ENCODE assay signal across 16 cellular contexts in the genomic region with DNA sequence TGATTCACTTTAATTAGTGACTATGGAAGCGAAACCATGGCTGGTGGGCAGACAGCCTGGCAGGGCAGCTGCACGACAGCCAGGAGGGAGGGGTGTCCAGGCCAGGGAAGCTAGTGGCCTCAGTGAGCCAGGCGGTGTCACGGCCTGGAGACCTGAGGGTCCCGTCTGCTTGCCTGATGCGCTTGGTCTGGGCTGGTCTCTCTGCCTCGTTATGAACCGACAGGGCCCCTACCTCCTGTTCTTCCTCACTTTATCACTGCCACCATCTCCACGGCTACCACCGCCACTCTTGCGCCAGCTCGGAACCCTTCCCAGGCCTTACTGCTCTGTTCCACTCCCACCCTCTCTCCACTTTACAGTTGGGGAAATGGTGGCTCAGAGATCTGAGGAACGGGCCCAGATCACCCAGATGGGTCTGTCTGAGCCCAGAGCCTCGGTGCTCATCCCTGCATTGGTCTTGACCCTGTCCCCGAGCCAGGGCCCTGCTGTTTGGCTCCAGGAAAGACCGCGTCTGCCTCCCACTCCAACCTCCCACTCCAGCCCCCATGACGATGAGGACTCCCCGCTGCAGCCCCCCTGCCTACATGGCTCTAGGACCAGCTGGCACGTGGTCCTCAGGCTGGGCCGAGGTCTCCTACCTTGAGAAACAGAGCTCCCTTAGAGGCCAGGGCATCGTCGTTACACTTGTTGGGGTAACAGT. TPM values are rescaled to one million over a fixed set of nuclear protein-coding genes. Genes with fewer than 3 reads are reported as not detected.
A peak's percentile ranks its signal among the peaks of the same experiment; 100 is the strongest.
DNase-seq lines count a peak whose midpoint lies in the region; ATAC-seq and TF ChIP-seq lines count a peak whose summit lies in the region.
"Had no signal": no experiment of that assay in that cellular context is flagged by ENCODE, and none has a peak within 500 bp of the region (broad histone marks: within the 10 kb centered on the region; RNA-seq: fewer than 3 reads in every experiment).

No MANE protein-coding gene starts in this region.

- H3K4me3 ChIP-seq in heart right ventricle (no peak overlapping the region), NB4 (ENCODE audit: low read depth, low read length) (no peak overlapping the region), thymus (ENCODE audit: low read length) (peak overlapping the region; percentile 62), ascending aorta (no peak overlapping the region)
- H3K4me3 ChIP-seq: skin epidermis, tibial artery had no signal

- peaks cover 0 to 20% (median 0%) of the 10 kb centered on the region in 9 donors for H3K4me1 ChIP-seq in heart right ventricle
- H3K4me1 ChIP-seq in thymus (ENCODE audit: control insufficient read depth, insufficient read depth, low read length) = peaks cover 47% of the 10 kb centered on the region
- H3K4me1 ChIP-seq in ascending aorta = no peaks in the 10 kb centered on the region
- H3K4me1 ChIP-seq: tibial artery had no signal

- peaks cover 39 to 54% of the 10 kb centered on the region in 2 donors for H3K4me1 Mint-ChIP-seq in effector memory CD8-positive, alpha-beta T cell (ENCODE audit: low read depth in 2 of 2)

- peaks cover 0 to 13% of the 10 kb centered on the region in 2 donors for H3K27me3 Mint-ChIP-seq in effector memory CD8-positive, alpha-beta T cell

- TF ChIP-seq CTCF in heart right ventricle (IDR thresholded peaks at IDR 0.05) (no peak), NB4 (IDR thresholded peaks at IDR 0.05; ENCODE audit: low read depth, low read length) (no peak), ascending aorta (IDR thresholded peaks at IDR 0.05) (no peak)

- WGBS in heart right ventricle, 2 donors = 88 to 89% methylated on average over 23 of the region's 23 CpGs
- 59% methylated on average over 23 of the region's 23 CpGs for WGBS in thymus

- H3K9me3 Mint-ChIP-seq in effector memory CD8-positive, alpha-beta T cell = no peaks in the 10 kb centered on the region

- peaks cover 10% of the 10 kb centered on the region for H3K36me3 Mint-ChIP-seq in effector memory CD8-positive, alpha-beta T cell (ENCODE audit: insufficient read depth)

- peak; percentile 43 for DNase-seq in Right ventricle myocardium inferior (ENCODE audit: missing footprints)
- no peak for DNase-seq in heart right ventricle
- DNase-seq in NB4 (ENCODE audit: low read depth) = peak; percentile 72
- DNase-seq in effector memory CD8-positive, alpha-beta T cell = no peak
- no peak for DNase-seq in HuH-7.5 (ENCODE audit: low spot score)
- no peak for DNase-seq in ascending aorta (ENCODE audit: low spot score in 2 of 2)
- DNase-seq in NCI-H1694 treated with DMSO at 0.1 percent for 48 hours (lab: John Stamatoyannopoulos, UW) = no peak
- DNase-seq: IMR-90, NCI-H1105, NCI-H2227 treated with DMSO at 0.1 percent for 48 hours, T-helper 9 cell, tibial artery had no signal

- peak overlapping the region; percentile 52 to 65 for H3K27ac Mint-ChIP-seq in effector memory CD8-positive, alpha-beta T cell
- H3K27ac Mint-ChIP-seq: activated CD4-positive, alpha-beta T cell treated with anti-CD3 and anti-CD28 coated beads for 36 hours had no signal

- H3K36me3 ChIP-seq in heart right ventricle = no peaks in the 10 kb centered on the region
- H3K36me3 ChIP-seq in thymus (ENCODE audit: control insufficient read depth, insufficient read depth) = peaks cover 23% of the 10 kb centered on the region
- H3K36me3 ChIP-seq in ascending aorta = no peaks in the 10 kb centered on the region
- H3K36me3 ChIP-seq: tibial artery had no signal

- H3K9me3 ChIP-seq in heart right ventricle = no peaks in the 10 kb centered on the region
- no peaks in the 10 kb centered on the region for H3K9me3 ChIP-seq in thymus (ENCODE audit: control insufficient read depth)
- no peaks in the 10 kb centered on the region for H3K9me3 ChIP-seq in ascending aorta
- H3K9me3 ChIP-seq: tibial artery had no signal

- intact Hi-C loops in Right ventricle myocardium inferior (cut with DNase I) (no loop called here), heart right ventricle (cut with DNase I) (loop anchor here in 1 of 10 donors (5.0 kb wide), 1 partner anchor 137 kb away; no protein-coding TSS in a partner anchor), ascending aorta (cut with DNase I) (no loop called here)

- peak overlapping the region; percentile 63 to 81 for H3K4me3 Mint-ChIP-seq in effector memory CD8-positive, alpha-beta T cell
- H3K4me3 Mint-ChIP-seq: activated CD4-positive, alpha-beta T cell treated with anti-CD3 and anti-CD28 coated beads for 36 hours had no signal

- no peak overlapping the region for H3K27ac ChIP-seq in heart right ventricle
- H3K27ac ChIP-seq in thymus (ENCODE audit: low read depth) = peak overlapping the region; percentile 89
- no peak overlapping the region for H3K27ac ChIP-seq in ascending aorta
- H3K27ac ChIP-seq: tibial artery had no signal

- no peak for TF ChIP-seq POLR2A in NB4 (IDR thresholded peaks at IDR 0.05; ENCODE audit: extremely low read depth, insufficient read length)

- H3K27me3 ChIP-seq in heart right ventricle (peaks cover 0 to 19% (median 11%) of the 10 kb centered on the region in 7 donors), thymus (ENCODE audit: control insufficient read depth, insufficient read depth) (no peaks in the 10 kb centered on the region), ascending aorta (no peaks in the 10 kb centered on the region)

- ATAC-seq in Right ventricle myocardium inferior (no peak), heart right ventricle (no peak)
- no peak for ATAC-seq in effector memory CD8-positive, alpha-beta T cell (replicated peaks)
- ATAC-seq: left lobe of liver had no signal

RNA-seq across cellular contexts. Expression of gene PRMT7, which starts 59.6 kb away (rescaled TPM):
- total RNA-seq in Right ventricle myocardium inferior = 28.9 TPM
- total RNA-seq in heart right ventricle = 10 to 100 TPM; 22.0 to 39.2 (median 30.7) TPM
- 10 to 100 TPM; 18.1 to 57.8 TPM for polyA plus RNA-seq in heart right ventricle
- polyA plus RNA-seq in thymus = 65.5 TPM
- 25.1 TPM for total RNA-seq in ascending aorta

RNA-seq across cellular contexts. Expression of gene SLC7A6OS, which starts 59.6 kb away (rescaled TPM):
- 12.4 TPM for total RNA-seq in Right ventricle myocardium inferior
- 10 to 100 TPM in 9 of 10 donors, 1 to 10 TPM in 1; 9.9 to 14.4 (median 12.8) TPM for total RNA-seq in heart right ventricle
- polyA plus RNA-seq in heart right ventricle = 1 to 10 TPM; 7.3 to 9.6 TPM
- 12.8 TPM for polyA plus RNA-seq in thymus
- total RNA-seq in ascending aorta = 14.4 TPM

Comparison
In these comparisons a context has a peak if more than half of its experiments do, and no peak if none do; other contexts are left out.
1. DNase-seq: peak in Right ventricle myocardium inferior (single experiment) and NB4 (single experiment); none in heart right ventricle (0 of 2), effector memory CD8-positive, alpha-beta T cell (0 of 3), HuH-7.5 (single experiment), ascending aorta (0 of 2) and NCI-H1694 treated with DMSO at 0.1 percent for 48 hours (single experiment).